ENCODE assay signal across 10 cellular contexts in genomic region chr5:181164076-181164952, GRCh38. TPM values are rescaled to one million over a fixed set of nuclear protein-coding genes. Genes with fewer than 3 reads are reported as not detected.
A peak's percentile ranks its signal among the peaks of the same experiment; 100 is the strongest.
DNase-seq lines count a peak whose midpoint lies in the region; ATAC-seq, FAIRE-seq and TF ChIP-seq lines count a peak whose summit lies in the region.
"Had no signal": no experiment of that assay in that cellular context is flagged by ENCODE, and none has a peak within 500 bp of the region (broad histone marks: within the 10 kb centered on the region; RNA-seq: fewer than 3 reads in every experiment).

No MANE protein-coding gene starts in this region.

- no peaks in the 10 kb centered on the region for H3K27me3 ChIP-seq in A673 (replicated peaks; ENCODE audit: insufficient read depth, low read depth, low read length, poor library complexity)
- H3K27me3 ChIP-seq in iPS-20b (ENCODE audit: insufficient read depth, low read length), result peaks cover 36% of the 10 kb centered on the region
- no peaks in the 10 kb centered on the region for H3K27me3 ChIP-seq in PC-3 (ENCODE audit: low read length)
- peaks cover 0 to 16% (median 8%) of the 10 kb centered on the region in 4 donors for H3K27me3 ChIP-seq in pancreas

- no peak overlapping the region for H3K9ac ChIP-seq in iPS-20b (ENCODE audit: low read depth, low read length)
- H3K9ac ChIP-seq in PC-3 (ENCODE audit: low read length), result no peak overlapping the region

- no peaks in the 10 kb centered on the region for H3K9me3 Mint-ChIP-seq in activated CD8-positive, alpha-beta T cell treated with anti-CD3 and anti-CD28 coated beads, Interleukin-2, amount 10 ng/mL, durations not matched to agents 7 days and 5 days (ENCODE audit: insufficient read depth)

- no peaks in the 10 kb centered on the region for H3K36me3 ChIP-seq in A673 (ENCODE audit: insufficient read depth, low read length, poor library complexity, severe bottlenecking)
- H3K36me3 ChIP-seq in iPS-20b (ENCODE audit: insufficient read depth, low read depth, low read length), result no peaks in the 10 kb centered on the region
- H3K36me3 ChIP-seq in PC-3 (ENCODE audit: low read depth, low read length), result no peaks in the 10 kb centered on the region
- no peaks in the 10 kb centered on the region for H3K36me3 ChIP-seq in pancreas

- no peak for ATAC-seq in activated CD8-positive, alpha-beta T cell treated with anti-CD3 and anti-CD28 coated beads, Interleukin-2, amount 10 ng/mL, durations not matched to agents 7 days and 5 days
- ATAC-seq in GM21381 (IDR thresholded peaks at IDR 0.05; ENCODE audit: unreplicated experiment), result no peak
- no peak for ATAC-seq in PC-3
- ATAC-seq in pancreas, result no peak

- peaks cover 70% of the 10 kb centered on the region for H3K4me1 Mint-ChIP-seq in activated CD8-positive, alpha-beta T cell treated with anti-CD3 and anti-CD28 coated beads, Interleukin-2, amount 10 ng/mL, durations not matched to agents 7 days and 5 days (ENCODE audit: low read depth)

- CTCF ChIA-PET in A673 (lab: Charles Lee) (no interaction called here), PC-3 (lab: Charles Lee) (no interaction called here)
- CTCF ChIA-PET in activated CD8-positive, alpha-beta T cell treated with anti-CD3 and anti-CD28 coated beads, Interleukin-2, amount 10 ng/mL, durations not matched to agents 7 days and 5 days (lab: Charles Lee), result no interaction called here

- H3K36me3 Mint-ChIP-seq in activated CD8-positive, alpha-beta T cell treated with anti-CD3 and anti-CD28 coated beads, Interleukin-2, amount 10 ng/mL, durations not matched to agents 7 days and 5 days (ENCODE audit: low read depth), result peaks cover 6% of the 10 kb centered on the region

- peaks cover 22% of the 10 kb centered on the region for H3K27me3 Mint-ChIP-seq in activated CD8-positive, alpha-beta T cell treated with anti-CD3 and anti-CD28 coated beads, Interleukin-2, amount 10 ng/mL, durations not matched to agents 7 days and 5 days (ENCODE audit: low read depth)

- no peak for TF ChIP-seq POLR2A in GM12892 (IDR thresholded peaks at IDR 0.05; ENCODE audit: low read depth, low read length)

- POLR2A ChIA-PET in A673 (lab: Charles Lee; ENCODE audit: low non-redundant PET), result no interaction called here
- POLR2A ChIA-PET in activated CD8-positive, alpha-beta T cell treated with anti-CD3 and anti-CD28 coated beads, Interleukin-2, amount 10 ng/mL, durations not matched to agents 7 days and 5 days (lab: Charles Lee), result interaction anchor here (1.5 kb wide), 1 partner anchor 9 kb away, joined by 6 read pairs; no protein-coding TSS in a partner anchor
- POLR2A ChIA-PET in PC-3 (lab: Charles Lee; ENCODE audit: unreplicated experiment), result no interaction called here

- peak; percentile 94 for FAIRE-seq in GM12892 (lab: Jason Lieb, UNC)
- FAIRE-seq in pancreas (lab: Jason Lieb, UNC), result no peak

- H3K4me3 Mint-ChIP-seq in activated CD8-positive, alpha-beta T cell treated with anti-CD3 and anti-CD28 coated beads, Interleukin-2, amount 10 ng/mL, durations not matched to agents 7 days and 5 days, result peak overlapping the region; percentile 52

- H3K4me1 ChIP-seq in A673 (ENCODE audit: insufficient read depth, low read length, poor library complexity, severe bottlenecking), result peaks cover 4% of the 10 kb centered on the region
- peaks cover 9% of the 10 kb centered on the region; the same call in 1 of the 2 replicates for H3K4me1 ChIP-seq in iPS-20b (ENCODE audit: insufficient read depth, low read length)
- H3K4me1 ChIP-seq in PC-3 (ENCODE audit: insufficient read depth, low read length), result peaks cover 20% of the 10 kb centered on the region; the same call in 1 of the 2 replicates
- peaks cover 0 to 3% (median 0%) of the 10 kb centered on the region in 3 donors for H3K4me1 ChIP-seq in pancreas

- H3K4me2 ChIP-seq in PC-3 (ENCODE audit: low read length), result no peak overlapping the region

- H3K9me3 ChIP-seq in A673 (ENCODE audit: low read depth, low read length, poor library complexity, severe bottlenecking) (no peaks in the 10 kb centered on the region), iPS-20b (ENCODE audit: insufficient read depth, low read depth, low read length) (no peaks in the 10 kb centered on the region), PC-3 (ENCODE audit: low read length) (no peaks in the 10 kb centered on the region), pancreas (no peaks in the 10 kb centered on the region)

- H3K27ac Mint-ChIP-seq in activated CD8-positive, alpha-beta T cell treated with anti-CD3 and anti-CD28 coated beads, Interleukin-2, amount 10 ng/mL, durations not matched to agents 7 days and 5 days, result peak overlapping the region; percentile 84

- no peaks in the 10 kb centered on the region for H3K9me2 ChIP-seq in PC-3 (replicated peaks; ENCODE audit: low read length)

- WGBS in pancreas, 2 donors, result 21 to 24% methylated on average over 40 to 49 of the region's 52 CpGs

- no peak overlapping the region for H3K4me3 ChIP-seq in A673 (ENCODE audit: low read depth, low read length, poor library complexity, severe bottlenecking)
- peak overlapping the region; percentile 87; the same call in 1 of the 2 replicates for H3K4me3 ChIP-seq in iPS-20b (ENCODE audit: low read length)
- no peak overlapping the region for H3K4me3 ChIP-seq in PC-3 (ENCODE audit: low read length)
- no peak overlapping the region for H3K4me3 ChIP-seq in pancreas
- H3K4me3 ChIP-seq: lung had no signal

- TF ChIP-seq CTCF in A673 (conservative IDR thresholded peaks at IDR 0.05; ENCODE audit: low read depth, low read length), result no peak
- TF ChIP-seq CTCF in PC-3 (conservative IDR thresholded peaks at IDR 0.05; ENCODE audit: low read depth, low read length), result no peak
- no peak for TF ChIP-seq CTCF in pancreas (IDR thresholded peaks at IDR 0.05)

- DNase-seq in A673 (ENCODE audit: low spot score) (peak; percentile 41), GM12892 (ENCODE audit: insufficient read length) (no peak), HuH-7 (ENCODE audit: low spot score) (no peak), PC-3 (no peak), pancreas (no peak)
- DNase-seq in activated CD8-positive, alpha-beta T cell treated with anti-CD3 and anti-CD28 coated beads, Interleukin-2, amount 10 ng/mL, durations not matched to agents 7 days and 5 days, result no peak
- DNase-seq: NCI-H446 treated with DMSO at 0.1 percent for 48 hours had no signal

- no peaks in the 10 kb centered on the region for H4K20me1 ChIP-seq in PC-3 (ENCODE audit: low read length)

- H3K27ac ChIP-seq in A673 (ENCODE audit: low read depth, low read length, poor library complexity, severe bottlenecking), result no peak overlapping the region
- H3K27ac ChIP-seq in iPS-20b (ENCODE audit: low read length), result no peak overlapping the region
- no peak overlapping the region for H3K27ac ChIP-seq in PC-3 (ENCODE audit: low read length)
- no peak overlapping the region for H3K27ac ChIP-seq in pancreas

- no TSS peak for BruUV-seq in A673 (replicated peaks; lab: Mats Ljungman, UMichigan)
- no TSS peak for BruUV-seq in PC-3 (replicated peaks; lab: Mats Ljungman, UMichigan)

- no peak overlapping the region for H2AFZ ChIP-seq in PC-3 (ENCODE audit: low read length)

- intact Hi-C loops in A673 (cut with micrococcal nuclease; ENCODE audit: unreplicated experiment) (no loop called here), PC-3 (cut with micrococcal nuclease) (no loop called here), pancreas (cut with DNase I) (no loop called here)

- H3F3A ChIP-seq in PC-3 (ENCODE audit: low read length, unreplicated experiment), result no peaks in the 10 kb centered on the region

- no peaks in the 10 kb centered on the region for H3K79me2 ChIP-seq in PC-3 (ENCODE audit: low read length)

RNA-seq across cellular contexts. Expression of gene OR2V2, which starts 16.9 kb away (rescaled TPM):
- total RNA-seq in A673 (2021) (not detected in 2 replicates), PC-3 (2014; rRNA removed) (not detected in 2 replicates), pancreas (not detected)
- polyA plus RNA-seq in GM12892 (2012; ENCODE audit: missing spikeins), result not detected
- not detected for total RNA-seq in activated CD8-positive, alpha-beta T cell treated with anti-CD3 and anti-CD28 coated beads, Interleukin-2, amount 10 ng/mL, durations not matched to agents 7 days and 5 days
- polyA plus RNA-seq in pancreas, result not detected
- total RNA-seq: lung had no signal
- polyA plus RNA-seq: lung had no signal

RNA-seq across cellular contexts. Expression of gene OR2V1, which starts 33.3 kb away (rescaled TPM):
- total RNA-seq in A673 (2021) (not detected in 2 replicates), PC-3 (2014; rRNA removed) (not detected in 2 replicates), pancreas (not detected)
- polyA plus RNA-seq in GM12892 (2012; ENCODE audit: missing spikeins), result not detected
- not detected for total RNA-seq in activated CD8-positive, alpha-beta T cell treated with anti-CD3 and anti-CD28 coated beads, Interleukin-2, amount 10 ng/mL, durations not matched to agents 7 days and 5 days
- polyA plus RNA-seq in pancreas, result not detected
- total RNA-seq: lung had no signal
- polyA plus RNA-seq: lung had no signal

RNA-seq across cellular contexts. Expression of gene TRIM7, which starts 40.7 kb away (rescaled TPM):
- total RNA-seq in A673 (2021) (0.96 TPM in 1 of 2 replicates, not detected in the other), PC-3 (2014; rRNA removed) (28.1 and 44.1 TPM in 2 replicates), pancreas (10 to 100 TPM in 1 of 6 donors, 1 to 10 TPM in 5; 1.9 to 11.1 (median 3.9) TPM)
- 0.70 TPM for polyA plus RNA-seq in GM12892 (2012; ENCODE audit: missing spikeins)
- total RNA-seq in activated CD8-positive, alpha-beta T cell treated with anti-CD3 and anti-CD28 coated beads, Interleukin-2, amount 10 ng/mL, durations not matched to agents 7 days and 5 days, result 1 to 10 TPM; 1.1 to 1.5 TPM
- polyA plus RNA-seq in pancreas, result 1 to 10 TPM; 2.4 to 3.0 TPM

RNA-seq across cellular contexts. Expression of gene TRIM41, which starts 58.8 kb away (rescaled TPM):
- total RNA-seq in A673 (2021), result 24.2 and 24.6 TPM in 2 replicates
- polyA plus RNA-seq in GM12892 (2012; ENCODE audit: missing spikeins), result 12.2 TPM
- total RNA-seq in activated CD8-positive, alpha-beta T cell treated with anti-CD3 and anti-CD28 coated beads, Interleukin-2, amount 10 ng/mL, durations not matched to agents 7 days and 5 days, result 10 to 100 TPM; 40.0 to 44.7 TPM
- 18.7 and 26.8 TPM in 2 replicates for total RNA-seq in PC-3 (2014; rRNA removed)
- 10 to 100 TPM; 11.4 to 22.1 (median 12.1) TPM for total RNA-seq in pancreas
- 10 to 100 TPM; 17.3 to 28.7 TPM for polyA plus RNA-seq in pancreas
